Comparison of ENCODE assay signal across 13 cellular contexts in genomic region chr2:121173806-121174205, GRCh38.
"Had no signal": no experiment of that assay in that cellular context is flagged by ENCODE, and none has a peak within 500 bp of the region (broad histone marks: within the 10 kb centered on the region; RNA-seq: fewer than 3 reads in every experiment).

No MANE protein-coding gene starts in this region.

- H3K9me3 ChIP-seq: mucosa of descending colon, ovary had no signal

- H3K27ac ChIP-seq: heart left ventricle, ovary, transverse colon had no signal

- FAIRE-seq: frontal cortex had no signal

- H3K36me3 ChIP-seq: heart left ventricle, ovary, transverse colon had no signal

- H3K4me3 ChIP-seq: heart left ventricle, mucosa of descending colon, ovary, smooth muscle cell, transverse colon had no signal

- H3K4me2 ChIP-seq: smooth muscle cell had no signal

- ATAC-seq: effector memory CD8-positive, alpha-beta T cell; mucosa of descending colon; naive thymus-derived CD8-positive, alpha-beta T cell; right cardiac atrium had no signal

- DNase-seq: effector memory CD8-positive, alpha-beta T cell; heart left ventricle; hippocampal formation; kidney glomerular epithelial cell; mucosa of descending colon; naive thymus-derived CD8-positive, alpha-beta T cell; ovary; right cardiac atrium; stimulated activated CD4-positive, alpha-beta T cell treated with anti-CD3 and anti-CD28 coated beads, Interleukin-2, amount 100 ng/mL, for 48 hours; stimulated activated naive CD4-positive, alpha-beta T cell treated with Interleukin-2 at 50 U/mL for 16 hours; transverse colon had no signal

- H3K27me3 ChIP-seq: ovary, transverse colon had no signal

- H3K4me1 ChIP-seq: transverse colon had no signal
